Comparison of ENCODE assay signal across 1 cellular context in the genomic region with DNA sequence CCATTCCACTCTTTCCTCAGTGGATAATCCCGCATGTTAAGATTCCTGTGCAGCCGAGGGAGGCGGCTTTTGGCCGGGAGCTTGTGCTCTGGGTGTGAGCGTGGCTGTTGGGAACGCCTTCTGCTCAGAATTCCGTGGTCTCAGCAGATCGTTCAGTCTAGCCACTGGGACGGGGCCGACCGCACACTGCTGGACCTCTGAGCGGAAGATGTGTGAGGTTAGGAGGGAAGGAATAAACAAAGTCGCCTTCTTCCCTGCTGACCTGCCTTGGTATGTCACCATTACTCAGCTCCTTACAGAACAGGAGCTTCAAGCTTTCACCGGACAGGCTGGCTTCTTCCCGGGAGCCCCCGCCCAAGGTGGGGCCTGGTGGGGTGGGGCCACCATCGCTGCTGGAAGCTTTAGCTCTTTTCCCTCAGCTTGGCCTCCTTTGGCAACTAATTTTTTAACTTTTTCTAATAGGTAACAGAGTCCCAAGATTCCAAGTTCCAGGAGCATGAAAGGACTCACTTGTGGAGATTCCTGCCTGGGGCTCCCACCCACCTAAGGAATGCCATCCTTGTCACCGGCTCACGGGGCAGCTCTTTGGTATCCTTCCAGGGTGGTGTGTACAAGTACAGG.
TF ChIP-seq lines count a peak whose summit lies in the region.

No MANE protein-coding gene starts in this region.

TF ChIP-seq in GM23338, 12 proteins besides CTCF, POLR2A, EP300 and RAD21 (continued from another document):
- TF ChIP-seq, protein P1, sequence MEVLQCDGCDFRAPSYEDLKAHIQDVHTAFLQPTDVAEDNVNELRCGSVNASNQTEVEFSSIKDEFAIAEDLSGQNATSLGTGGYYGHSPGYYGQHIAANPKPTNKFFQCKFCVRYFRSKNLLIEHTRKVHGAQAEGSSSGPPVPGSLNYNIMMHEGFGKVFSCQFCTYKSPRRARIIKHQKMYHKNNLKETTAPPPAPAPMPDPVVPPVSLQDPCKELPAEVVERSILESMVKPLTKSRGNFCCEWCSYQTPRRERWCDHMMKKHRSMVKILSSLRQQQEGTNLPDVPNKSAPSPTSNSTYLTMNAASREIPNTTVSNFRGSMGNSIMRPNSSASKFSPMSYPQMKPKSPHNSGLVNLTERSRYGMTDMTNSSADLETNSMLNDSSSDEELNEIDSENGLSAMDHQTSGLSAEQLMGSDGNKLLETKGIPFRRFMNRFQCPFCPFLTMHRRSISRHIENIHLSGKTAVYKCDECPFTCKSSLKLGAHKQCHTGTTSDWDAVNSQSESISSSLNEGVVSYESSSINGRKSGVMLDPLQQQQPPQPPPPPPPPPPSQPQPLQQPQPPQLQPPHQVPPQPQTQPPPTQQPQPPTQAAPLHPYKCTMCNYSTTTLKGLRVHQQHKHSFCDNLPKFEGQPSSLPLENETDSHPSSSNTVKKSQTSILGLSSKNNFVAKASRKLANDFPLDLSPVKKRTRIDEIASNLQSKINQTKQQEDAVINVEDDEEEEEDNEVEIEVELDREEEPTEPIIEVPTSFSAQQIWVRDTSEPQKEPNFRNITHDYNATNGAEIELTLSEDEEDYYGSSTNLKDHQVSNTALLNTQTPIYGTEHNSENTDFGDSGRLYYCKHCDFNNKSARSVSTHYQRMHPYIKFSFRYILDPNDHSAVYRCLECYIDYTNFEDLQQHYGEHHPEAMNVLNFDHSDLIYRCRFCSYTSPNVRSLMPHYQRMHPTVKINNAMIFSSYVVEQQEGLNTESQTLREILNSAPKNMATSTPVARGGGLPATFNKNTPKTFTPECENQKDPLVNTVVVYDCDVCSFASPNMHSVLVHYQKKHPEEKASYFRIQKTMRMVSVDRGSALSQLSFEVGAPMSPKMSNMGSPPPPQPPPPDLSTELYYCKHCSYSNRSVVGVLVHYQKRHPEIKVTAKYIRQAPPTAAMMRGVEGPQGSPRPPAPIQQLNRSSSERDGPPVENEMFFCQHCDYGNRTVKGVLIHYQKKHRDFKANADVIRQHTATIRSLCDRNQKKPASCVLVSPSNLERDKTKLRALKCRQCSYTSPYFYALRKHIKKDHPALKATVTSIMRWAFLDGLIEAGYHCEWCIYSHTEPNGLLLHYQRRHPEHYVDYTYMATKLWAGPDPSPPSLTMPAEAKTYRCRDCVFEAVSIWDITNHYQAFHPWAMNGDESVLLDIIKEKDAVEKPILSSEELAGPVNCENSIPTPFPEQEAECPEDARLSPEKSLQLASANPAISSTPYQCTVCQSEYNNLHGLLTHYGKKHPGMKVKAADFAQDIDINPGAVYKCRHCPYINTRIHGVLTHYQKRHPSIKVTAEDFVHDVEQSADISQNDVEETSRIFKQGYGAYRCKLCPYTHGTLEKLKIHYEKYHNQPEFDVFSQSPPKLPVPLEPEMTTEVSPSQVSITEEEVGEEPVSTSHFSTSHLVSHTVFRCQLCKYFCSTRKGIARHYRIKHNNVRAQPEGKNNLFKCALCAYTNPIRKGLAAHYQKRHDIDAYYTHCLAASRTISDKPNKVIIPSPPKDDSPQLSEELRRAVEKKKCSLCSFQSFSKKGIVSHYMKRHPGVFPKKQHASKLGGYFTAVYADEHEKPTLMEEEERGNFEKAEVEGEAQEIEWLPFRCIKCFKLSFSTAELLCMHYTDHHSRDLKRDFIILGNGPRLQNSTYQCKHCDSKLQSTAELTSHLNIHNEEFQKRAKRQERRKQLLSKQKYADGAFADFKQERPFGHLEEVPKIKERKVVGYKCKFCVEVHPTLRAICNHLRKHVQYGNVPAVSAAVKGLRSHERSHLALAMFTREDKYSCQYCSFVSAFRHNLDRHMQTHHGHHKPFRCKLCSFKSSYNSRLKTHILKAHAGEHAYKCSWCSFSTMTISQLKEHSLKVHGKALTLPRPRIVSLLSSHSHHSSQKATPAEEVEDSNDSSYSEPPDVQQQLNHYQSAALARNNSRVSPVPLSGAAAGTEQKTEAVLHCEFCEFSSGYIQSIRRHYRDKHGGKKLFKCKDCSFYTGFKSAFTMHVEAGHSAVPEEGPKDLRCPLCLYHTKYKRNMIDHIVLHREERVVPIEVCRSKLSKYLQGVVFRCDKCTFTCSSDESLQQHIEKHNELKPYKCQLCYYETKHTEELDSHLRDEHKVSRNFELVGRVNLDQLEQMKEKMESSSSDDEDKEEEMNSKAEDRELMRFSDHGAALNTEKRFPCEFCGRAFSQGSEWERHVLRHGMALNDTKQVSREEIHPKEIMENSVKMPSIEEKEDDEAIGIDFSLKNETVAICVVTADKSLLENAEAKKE (CRISPR knock-in tag; IDR thresholded peaks at IDR 0.05) = no peak
